ENCODE assay signal across 18 cellular contexts in the genomic region with DNA sequence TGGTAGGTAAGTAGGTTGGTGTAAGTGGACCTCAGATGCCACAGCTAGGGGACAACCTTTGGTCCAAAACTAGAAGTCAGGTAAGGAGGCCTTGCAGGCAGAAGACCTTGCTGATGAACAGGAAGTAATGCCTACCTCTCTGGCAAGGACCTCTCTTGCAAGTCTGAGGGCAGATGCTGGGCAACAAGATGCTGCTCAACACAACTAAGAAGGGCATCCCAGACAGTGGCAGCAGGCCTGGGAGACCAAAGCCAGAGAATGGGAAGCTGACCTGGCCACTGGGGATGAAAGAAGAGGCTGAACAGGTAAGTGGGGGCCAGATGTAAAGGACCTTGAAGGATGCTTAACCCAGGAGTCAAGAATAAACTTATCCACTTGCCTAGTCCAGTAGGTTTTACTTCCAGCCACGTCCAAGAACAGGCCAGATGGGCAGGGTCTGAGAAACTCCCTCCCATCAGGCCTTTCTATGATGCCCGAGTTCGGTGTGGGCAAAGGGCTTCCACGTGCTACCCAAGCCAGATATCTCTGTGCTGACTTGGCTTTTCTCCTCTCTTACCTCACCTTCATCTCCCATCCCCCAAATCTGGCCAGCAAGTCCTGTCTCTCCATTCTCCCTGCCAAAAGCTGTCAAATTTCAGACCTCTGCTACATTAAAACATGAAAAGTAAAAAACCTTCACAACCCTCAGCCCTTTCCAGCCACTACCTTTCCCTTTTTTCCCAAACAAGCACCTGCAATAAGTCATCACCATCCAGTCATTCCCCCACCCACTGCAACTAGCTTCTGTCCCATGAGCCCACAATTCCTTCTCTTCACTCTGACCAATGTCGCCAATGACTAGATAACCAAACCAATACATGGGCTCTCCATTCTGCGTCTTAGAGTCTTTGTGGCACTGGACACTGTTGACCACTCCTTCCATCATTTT. TPM values are rescaled to one million over a fixed set of nuclear protein-coding genes. Genes with fewer than 3 reads are reported as not detected.
DNase-seq lines count a peak whose midpoint lies in the region; ATAC-seq, FAIRE-seq and TF ChIP-seq lines count a peak whose summit lies in the region.
"Had no signal": no experiment of that assay in that cellular context is flagged by ENCODE, and none has a peak within 500 bp of the region (broad histone marks: within the 10 kb centered on the region; RNA-seq: fewer than 3 reads in every experiment).

No MANE protein-coding gene starts in this region.

- H3T11ph ChIP-seq in H9 (ENCODE audit: low read length): no peak overlapping the region

- FAIRE-seq in K562 (lab: Jason Lieb, UNC): no peak
- FAIRE-seq: A204.1, TTC549 had no signal

- CTCF ChIA-PET in activated CD4-positive, alpha-beta T cell treated with anti-CD3 and anti-CD28 coated beads, Interleukin-2, amount 10 ng/mL, durations not matched to agents 7 days and 5 days (lab: Charles Lee): interaction anchor here (1.1 to 1.3 kb wide), 3 partner anchors 9 to 100 kb away, joined by 3 to 4 read pairs (median 3); no protein-coding TSS in a partner anchor
- CTCF ChIA-PET in K562 (lab: Yijun Ruan, JAX; ENCODE audit: low intra/inter-chr PET ratio): interaction anchor here (0.6 kb wide), 1 partner anchor 159 kb away, joined by 3 read pairs; no protein-coding TSS in a partner anchor

- no peaks in the 10 kb centered on the region for H3K27me3 Mint-ChIP-seq in activated CD4-positive, alpha-beta T cell treated with anti-CD3 and anti-CD28 coated beads, Interleukin-2, amount 10 ng/mL, durations not matched to agents 7 days and 5 days
- no peaks in the 10 kb centered on the region for H3K27me3 Mint-ChIP-seq in H9 (ENCODE audit: low read depth)
- H3K27me3 Mint-ChIP-seq in naive thymus-derived CD8-positive, alpha-beta T cell: no peaks in the 10 kb centered on the region
- no peaks in the 10 kb centered on the region for H3K27me3 Mint-ChIP-seq in stimulated activated memory B cell treated with anti-CD40 and anti-IgM and Interleukin-4, amounts not matched to agents 10 μg/mL and 1 μg/mL and 100 μg/mL, for 72 hours
- H3K27me3 Mint-ChIP-seq: activated CD4-positive, alpha-beta memory T cell treated with anti-CD3 and anti-CD28 coated beads, Interleukin-2, amount 10 ng/mL, durations not matched to agents 7 days and 5 days had no signal

- no peaks in the 10 kb centered on the region for H3K79me2 ChIP-seq in H9 (ENCODE audit: insufficient read depth, low read length)
- no peaks in the 10 kb centered on the region for H3K79me2 ChIP-seq in K562 (ENCODE audit: control insufficient read depth, insufficient read depth, low read length)

- TF ChIP-seq RAD21 in K562 (CRISPR knock-in tag; conservative IDR thresholded peaks at IDR 0.05 in 1 of 2, IDR thresholded peaks at IDR 0.05 in 1 of 2): no peak

- H3K4me1 Mint-ChIP-seq in activated CD4-positive, alpha-beta T cell treated with anti-CD3 and anti-CD28 coated beads, Interleukin-2, amount 10 ng/mL, durations not matched to agents 7 days and 5 days: peaks cover 12% of the 10 kb centered on the region
- H3K4me1 Mint-ChIP-seq in H9: no peaks in the 10 kb centered on the region
- H3K4me1 Mint-ChIP-seq in naive thymus-derived CD8-positive, alpha-beta T cell: peaks cover 0 to 11% (median 5%) of the 10 kb centered on the region in 4 donors
- H3K4me1 Mint-ChIP-seq in stimulated activated memory B cell treated with anti-CD40 and anti-IgM and Interleukin-4, amounts not matched to agents 10 μg/mL and 1 μg/mL and 100 μg/mL, for 72 hours: no peaks in the 10 kb centered on the region

- H3K27ac Mint-ChIP-seq in activated CD4-positive, alpha-beta T cell treated with anti-CD3 and anti-CD28 coated beads, Interleukin-2, amount 10 ng/mL, durations not matched to agents 7 days and 5 days: no peak overlapping the region
- peak overlapping the region; percentile 4 to 22 (median 21); a peak in 3 of 7 replicates for H3K27ac Mint-ChIP-seq in H9
- H3K27ac Mint-ChIP-seq in naive thymus-derived CD8-positive, alpha-beta T cell: peak overlapping the region in 9 of 10 donors; percentile 47 to 86 (median 75)
- no peak overlapping the region for H3K27ac Mint-ChIP-seq in stimulated activated memory B cell treated with anti-CD40 and anti-IgM and Interleukin-4, amounts not matched to agents 10 μg/mL and 1 μg/mL and 100 μg/mL, for 72 hours
- H3K27ac Mint-ChIP-seq: activated CD4-positive, alpha-beta memory T cell treated with anti-CD3 and anti-CD28 coated beads, Interleukin-2, amount 10 ng/mL, durations not matched to agents 7 days and 5 days had no signal

- peaks cover 2% of the 10 kb centered on the region for H3K9me3 Mint-ChIP-seq in activated CD4-positive, alpha-beta T cell treated with anti-CD3 and anti-CD28 coated beads, Interleukin-2, amount 10 ng/mL, durations not matched to agents 7 days and 5 days
- H3K9me3 Mint-ChIP-seq in H9: peaks cover 0 to 3% of the 10 kb centered on the region in 2 experiments; a peak in 2 of 5 replicates
- H3K9me3 Mint-ChIP-seq in naive thymus-derived CD8-positive, alpha-beta T cell: no peaks in the 10 kb centered on the region
- H3K9me3 Mint-ChIP-seq in stimulated activated memory B cell treated with anti-CD40 and anti-IgM and Interleukin-4, amounts not matched to agents 10 μg/mL and 1 μg/mL and 100 μg/mL, for 72 hours: no peaks in the 10 kb centered on the region
- H3K9me3 Mint-ChIP-seq: activated CD4-positive, alpha-beta memory T cell treated with anti-CD3 and anti-CD28 coated beads, Interleukin-2, amount 10 ng/mL, durations not matched to agents 7 days and 5 days had no signal

- peaks cover 54% of the 10 kb centered on the region for H3K36me3 Mint-ChIP-seq in activated CD4-positive, alpha-beta T cell treated with anti-CD3 and anti-CD28 coated beads, Interleukin-2, amount 10 ng/mL, durations not matched to agents 7 days and 5 days (ENCODE audit: low read depth)
- H3K36me3 Mint-ChIP-seq in H9 (ENCODE audit: insufficient read depth in 1 of 3, low read depth in 3 of 3): peaks cover 36 to 66% (median 37%) of the 10 kb centered on the region in 3 experiments
- peaks cover 0 to 67% (median 12%) of the 10 kb centered on the region in 3 donors for H3K36me3 Mint-ChIP-seq in naive thymus-derived CD8-positive, alpha-beta T cell
- H3K36me3 Mint-ChIP-seq in stimulated activated memory B cell treated with anti-CD40 and anti-IgM and Interleukin-4, amounts not matched to agents 10 μg/mL and 1 μg/mL and 100 μg/mL, for 72 hours: peaks cover 50% of the 10 kb centered on the region

- no peak overlapping the region for H3K9ac ChIP-seq in H9 (ENCODE audit: extremely low read depth, insufficient read length, low read length)
- no peak overlapping the region for H3K9ac ChIP-seq in K562 (ENCODE audit: insufficient read depth in 1 of 2, low read depth in 2 of 2, low read length in 2 of 2)

- H3K27ac ChIP-seq in H9 (ENCODE audit: insufficient read length, low read depth, low read length) (no peak overlapping the region), K562 (ENCODE audit: extremely low read depth, low read depth, low read length) (no peak overlapping the region)
- H3K27ac ChIP-seq: C4-2B had no signal

- no peak overlapping the region for H3K4ac ChIP-seq in H9 (ENCODE audit: low read depth, low read length)

- TF ChIP-seq POLR2A in K562 (conservative IDR thresholded peaks at IDR 0.05): no peak; the same call in 1 of the 2 replicates
- TF ChIP-seq POLR2A in lower leg skin (IDR thresholded peaks at IDR 0.05): no peak

- no peak overlapping the region for H2BK20ac ChIP-seq in H9 (ENCODE audit: low read depth, low read length, poor library complexity, severe bottlenecking)

- WGBS in H9 (ENCODE audit: extremely low coverage, insufficient read length, low lambda C conversion rate): no CpG with 5 or more reads among the region's 6 CpGs
- 81% methylated on average over 6 of the region's 6 CpGs for WGBS in K562 (ENCODE audit: insufficient coverage, low coverage, missing lambda C conversion rate)
- WGBS in lower leg skin, 2 donors: 81 to 84% methylated on average over 6 of the region's 6 CpGs

- no peak overlapping the region for H4K91ac ChIP-seq in H9 (ENCODE audit: insufficient read length, low read depth, low read length)

- H3K23ac ChIP-seq in H9 (ENCODE audit: insufficient read length, low read depth, low read length): no peak overlapping the region

- H3K56ac ChIP-seq in H9 (ENCODE audit: insufficient read length, low read depth, low read length): no peak overlapping the region

- H3K14ac ChIP-seq in H9 (ENCODE audit: insufficient read depth, low read length): no peak overlapping the region

- peak; percentile 5 for DNase-seq in activated CD4-positive, alpha-beta T cell treated with anti-CD3 and anti-CD28 coated beads, Interleukin-2, amount 10 ng/mL, durations not matched to agents 7 days and 5 days
- no peak for DNase-seq in activated CD4-positive, alpha-beta T cell treated with anti-CD3 and anti-CD28 coated beads, Interleukin-2, amount 50 U/mL, for 4 hours
- DNase-seq in H9: no peak
- DNase-seq in K562 (ENCODE audit: extremely low read depth in 1 of 4, low spot score in 3 of 4): no peak
- DNase-seq in naive thymus-derived CD8-positive, alpha-beta T cell: no peak
- DNase-seq in lower leg skin (ENCODE audit: low spot score in 2 of 2): no peak
- DNase-seq: activated CD4-positive, alpha-beta memory T cell treated with anti-CD3 and anti-CD28 coated beads, Interleukin-2, amount 10 ng/mL, durations not matched to agents 7 days and 5 days; Kasumi-1; NCI-H1105; NCI-H69; retina; stimulated activated naive CD4-positive, alpha-beta T cell treated with Interleukin-2 at 50 U/mL for 16 hours had no signal

- no peaks in the 10 kb centered on the region for H4K20me1 ChIP-seq in H9 (ENCODE audit: control insufficient read depth, insufficient read depth, insufficient read length)
- 0 out of 2 replicates have a peak, but pooled peaks cover 3% of the 10 kb centered on the region for H4K20me1 ChIP-seq in K562 (replicated peaks; ENCODE audit: control insufficient read depth, insufficient read depth, low read length)

- H3K27me3 ChIP-seq in H9 (ENCODE audit: insufficient read depth, low read length) (no peaks in the 10 kb centered on the region), K562 (ENCODE audit: control insufficient read depth in 2 of 2, insufficient read depth in 2 of 2, low read length in 2 of 2) (no peaks in the 10 kb centered on the region)
- H3K27me3 ChIP-seq: tibial nerve had no signal

- H3K4me3 ChIP-seq in K562 (no peak overlapping the region), lower leg skin (ENCODE audit: low read depth, poor library complexity, severe bottlenecking) (no peak overlapping the region)
- H3K4me3 ChIP-seq: tibial nerve had no signal

- H2AK5ac ChIP-seq in H9 (ENCODE audit: insufficient read length, low read length): no peak overlapping the region

- ATAC-seq in K562: peak; percentile 27
- no peak for ATAC-seq in naive thymus-derived CD8-positive, alpha-beta T cell
- no peak for ATAC-seq in stimulated activated memory B cell treated with anti-CD40 and anti-IgM and Interleukin-4, amounts not matched to agents 10 μg/mL and 1 μg/mL and 100 μg/mL, for 72 hours
- no peak for ATAC-seq in GM19395 (IDR thresholded peaks at IDR 0.05; ENCODE audit: unreplicated experiment)

- H3K4me1 ChIP-seq in H9 (ENCODE audit: insufficient read depth, low read length) (no peaks in the 10 kb centered on the region), K562 (replicated peaks in 1 of 2; ENCODE audit: control insufficient read depth in 2 of 2, insufficient read depth in 2 of 2, low read length in 2 of 2) (no peaks in the 10 kb centered on the region)

- H3K9me1 ChIP-seq in K562 (ENCODE audit: control insufficient read depth, insufficient read depth, low read length): no peaks in the 10 kb centered on the region

- H2BK15ac ChIP-seq in H9 (ENCODE audit: low read depth, low read length): no peak overlapping the region

- TF ChIP-seq CTCF in H9 (conservative IDR thresholded peaks at IDR 0.05) (no peak), K562 (IDR thresholded peaks at IDR 0.05 in 2 of 3, conservative IDR thresholded peaks at IDR 0.05 in 1 of 3; ENCODE audit: insufficient read depth in 2 of 3, low read depth in 1 of 3, low read length in 3 of 3) (no peak), lower leg skin (IDR thresholded peaks at IDR 0.05) (no peak)

- H4K5ac ChIP-seq in H9 (ENCODE audit: insufficient read length, low read depth, low read length): no peak overlapping the region

- POLR2A ChIA-PET in activated CD4-positive, alpha-beta T cell treated with anti-CD3 and anti-CD28 coated beads, Interleukin-2, amount 10 ng/mL, durations not matched to agents 7 days and 5 days (lab: Charles Lee): no interaction called here
- POLR2A ChIA-PET in K562 (lab: Yijun Ruan, JAX): interaction anchor here (0.7 to 1.6 kb wide), 5 partner anchors 8 to 34 kb away, joined by 3 to 5 read pairs (median 4); no protein-coding TSS in a partner anchor
- POLR2A ChIA-PET in naive thymus-derived CD8-positive, alpha-beta T cell (lab: Charles Lee): interaction anchor here (1.6 kb wide), 1 partner anchor 9 kb away, joined by 6 read pairs; no protein-coding TSS in a partner anchor

- no peak overlapping the region for H2AFZ ChIP-seq in H9 (ENCODE audit: low read length)
- H2AFZ ChIP-seq in K562 (ENCODE audit: low read depth, low read length): no peak overlapping the region

- no peak overlapping the region for H3K18ac ChIP-seq in H9 (ENCODE audit: insufficient read length, low read depth, low read length)

- H3K23me2 ChIP-seq in H9 (ENCODE audit: insufficient read length, low read depth, low read length, poor library complexity, severe bottlenecking): no peaks in the 10 kb centered on the region

- no peak overlapping the region for H2BK5ac ChIP-seq in H9 (ENCODE audit: insufficient read length, low read length)

- no TSS peak for BruUV-seq in K562 (replicated peaks; lab: Mats Ljungman, UMichigan)

- intact Hi-C loops in K562 (cut with micrococcal nuclease) (no loop called here), lower leg skin (cut with DNase I; ENCODE audit: low total_unique reads) (no loop called here)

- no peaks in the 10 kb centered on the region for H3K9me3 ChIP-seq in H9 (ENCODE audit: control insufficient read depth, low read depth, low read length)
- H3K9me3 ChIP-seq in K562 (replicated peaks; ENCODE audit: control insufficient read depth, insufficient read depth, low read depth, low read length): no peaks in the 10 kb centered on the region
- H3K9me3 ChIP-seq: tibial nerve had no signal

- in situ Hi-C loops in K562 (cut with MboI): no loop called here

- H4K8ac ChIP-seq in H9 (replicated peaks; ENCODE audit: insufficient read length, low read depth, low read length): no peak overlapping the region

- no peaks in the 10 kb centered on the region for H3K79me1 ChIP-seq in H9 (ENCODE audit: insufficient read depth, low read depth, low read length, poor library complexity, severe bottlenecking)

- no peak overlapping the region for H3K4me3 Mint-ChIP-seq in activated CD4-positive, alpha-beta T cell treated with anti-CD3 and anti-CD28 coated beads, Interleukin-2, amount 10 ng/mL, durations not matched to agents 7 days and 5 days
- H3K4me3 Mint-ChIP-seq in H9: no peak overlapping the region
- H3K4me3 Mint-ChIP-seq in naive thymus-derived CD8-positive, alpha-beta T cell: no peak overlapping the region
- no peak overlapping the region for H3K4me3 Mint-ChIP-seq in stimulated activated memory B cell treated with anti-CD40 and anti-IgM and Interleukin-4, amounts not matched to agents 10 μg/mL and 1 μg/mL and 100 μg/mL, for 72 hours
- H3K4me3 Mint-ChIP-seq: activated CD4-positive, alpha-beta memory T cell treated with anti-CD3 and anti-CD28 coated beads, Interleukin-2, amount 10 ng/mL, durations not matched to agents 7 days and 5 days had no signal

- TF ChIP-seq EP300 in K562 (IDR thresholded peaks at IDR 0.05; ENCODE audit: low read length): no peak

- H2BK120ac ChIP-seq in H9 (ENCODE audit: low read depth, low read length, poor library complexity, severe bottlenecking): no peak overlapping the region

- H3K4me2 ChIP-seq in H9 (ENCODE audit: insufficient read depth, insufficient read length, low read length) (no peak overlapping the region), K562 (ENCODE audit: insufficient read depth, low read length) (no peak overlapping the region)

- no peak overlapping the region for H2BK12ac ChIP-seq in H9 (ENCODE audit: insufficient read length, low read depth, low read length)

- peaks cover 52% of the 10 kb centered on the region for H3K36me3 ChIP-seq in K562 (ENCODE audit: control insufficient read depth, insufficient read depth, low read length)

RNA-seq across cellular contexts. Expression of a gene that starts 11.5 kb away (rescaled TPM):
- 100 to 1,000 TPM; 395 to 443 TPM for total RNA-seq in activated CD4-positive, alpha-beta T cell treated with anti-CD3 and anti-CD28 coated beads, Interleukin-2, amount 10 ng/mL, durations not matched to agents 7 days and 5 days
- 161 and 171 TPM in 2 replicates for total RNA-seq in H9 (2021)
- 213 and 380 TPM in 2 replicates for total RNA-seq in K562 (2011; cell fraction: chromatin; rRNA removed; ENCODE audit: low replicate concordance)
- 184 and 191 TPM in 2 replicates for total RNA-seq in K562 (2011; cell fraction: nucleolus; rRNA removed)
- 147 and 176 TPM in 2 replicates for total RNA-seq in K562 (2011; cell fraction: nucleoplasm; rRNA removed)
- 34.8 and 38.7 TPM in 2 replicates for total RNA-seq in K562 (2014; rRNA removed)
- 15.2 and 23.7 TPM in 2 replicates for total RNA-seq in K562 (2014; rRNA removed; fragmentation: Illumina TruSeq; extraction: Trizol)
- total RNA-seq in K562 (2015; rRNA removed; fragmentation: Illumina TruSeq; extraction: Trizol): 32.5 and 33.3 TPM in 2 replicates
- total RNA-seq in K562 (2021): 48.2 and 67.0 TPM in 2 replicates
- polyA plus RNA-seq in K562 (2011; rRNA removed): 34.9 and 50.1 TPM in 2 replicates
- 29.1 and 35.8 TPM in 2 replicates for polyA plus RNA-seq in K562 (2011; cell fraction: cytosol; rRNA removed)
- 231 and 271 TPM in 2 replicates for polyA plus RNA-seq in K562 (2011; cell fraction: nucleus; rRNA removed)
- 31.2 and 36.7 TPM in 2 replicates for polyA plus RNA-seq in K562 (2012)
- polyA plus RNA-seq in K562 (2014; fragmentation: Illumina TruSeq; extraction: Trizol): 44.1 and 44.6 TPM in 2 replicates
- 1 to 10 TPM; 1.7 to 2.2 TPM for polyA plus RNA-seq in K562 (2014; fragmentation: Nextera tagmentation; extraction: Ambion mirVana)
- 41.4 and 52.9 TPM in 2 replicates for polyA plus RNA-seq in K562 (2014; rRNA removed)
- polyA minus RNA-seq in K562 (2011; rRNA and poly(A)+ RNA removed): 32.4 and 38.5 TPM in 2 replicates
- 38.3 and 50.8 TPM in 2 replicates for polyA minus RNA-seq in K562 (2011; cell fraction: cytosol; rRNA and poly(A)+ RNA removed)
- 61.9 and 82.2 TPM in 2 replicates for polyA minus RNA-seq in K562 (2011; cell fraction: nucleus; rRNA and poly(A)+ RNA removed)
- total RNA-seq in naive thymus-derived CD8-positive, alpha-beta T cell: 100 to 1,000 TPM; 384 to 393 TPM
- polyA plus RNA-seq in naive thymus-derived CD8-positive, alpha-beta T cell: 10 to 100 TPM; 37.4 to 92.5 (median 53.2) TPM
- 100 to 1,000 TPM in 1 of 4 donors, 10 to 100 TPM in 3; 59.0 to 138 (median 72.5) TPM for total RNA-seq in lower leg skin

Comparison
In these comparisons a context has a peak if more than half of its experiments do, and no peak if none do; other contexts are left out.
1. H3K27ac Mint-ChIP-seq: peak in H9 (3 of 3) and naive thymus-derived CD8-positive, alpha-beta T cell (9 of 10); none in activated CD4-positive, alpha-beta T cell treated with anti-CD3 and anti-CD28 coated beads, Interleukin-2, amount 10 ng/mL, durations not matched to agents 7 days and 5 days (single experiment) and stimulated activated memory B cell treated with anti-CD40 and anti-IgM and Interleukin-4, amounts not matched to agents 10 μg/mL and 1 μg/mL and 100 μg/mL, for 72 hours (single experiment).